1 cellular context compared by ENCODE assay signal in genomic region chr15:39948817-39949216, GRCh38.
TF ChIP-seq lines count a peak whose summit lies in the region.

No MANE protein-coding gene starts in this region.

TF ChIP-seq in HepG2, 621 proteins besides CTCF, POLR2A, EP300 and RAD21:
- TF ChIP-seq ZBTB33 (CRISPR knock-in tag; IDR thresholded peaks at IDR 0.05) (0 out of 2 replicates have a peak, but pooled peaks have one; percentile 38), HNF4A (CRISPR knock-in tag; IDR thresholded peaks at IDR 0.05) (0 out of 2 replicates have a peak, but pooled peaks have one; percentile 33), PHB2 (IDR thresholded peaks at IDR 0.05; ENCODE audit: partially characterized antibody) (no peak)
